20 cellular contexts compared by ENCODE assay signal in the genomic region with DNA sequence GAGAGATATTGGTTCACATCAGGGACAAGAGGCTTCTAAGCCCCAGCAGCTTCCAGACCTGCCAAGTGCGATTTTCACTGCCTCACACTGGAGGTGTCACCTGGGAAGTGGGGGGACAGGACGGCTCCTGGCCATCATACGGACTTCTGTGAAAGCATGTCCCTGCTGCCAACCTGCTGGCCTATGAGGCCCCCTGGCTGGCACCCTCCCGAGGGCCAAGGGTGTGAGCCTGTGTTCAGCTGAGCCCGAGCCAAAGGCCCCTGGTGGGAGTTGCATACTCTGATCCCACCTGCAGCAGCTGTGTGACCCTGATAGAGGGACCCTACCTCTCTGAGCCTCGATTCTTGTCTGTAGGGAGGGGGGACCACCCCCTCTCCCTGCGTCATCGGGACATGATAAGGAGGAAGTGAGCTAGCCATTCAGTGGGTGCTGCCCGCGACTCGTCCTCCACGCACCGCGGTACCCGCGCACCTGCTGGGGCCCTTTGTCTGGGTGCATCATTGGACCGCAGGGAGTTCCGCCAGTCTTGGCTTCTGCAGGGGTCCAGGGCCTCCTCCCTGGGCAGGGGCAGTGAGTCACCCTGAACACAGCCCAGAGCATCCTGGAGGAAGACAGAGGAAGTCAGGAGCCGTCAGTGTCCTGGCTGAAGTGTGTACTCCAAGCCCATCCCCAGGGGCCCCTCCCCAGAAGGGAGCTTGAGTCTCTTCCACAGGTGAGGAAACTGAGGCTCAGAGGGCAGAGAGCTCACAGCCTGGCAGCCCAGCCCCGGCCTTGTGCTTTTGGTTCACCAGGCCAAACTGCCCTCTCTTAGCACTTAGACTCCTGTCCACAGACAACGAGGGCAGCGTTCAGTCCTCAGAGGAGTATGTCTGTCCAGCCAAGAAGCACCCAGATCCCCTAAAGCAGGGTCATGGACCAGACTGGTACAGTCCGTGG. TPM values are rescaled to one million over a fixed set of nuclear protein-coding genes. Genes with fewer than 3 reads are reported as not detected.
"Had no signal": no experiment of that assay in that cellular context is flagged by ENCODE, and none has a peak within 500 bp of the region (broad histone marks: within the 10 kb centered on the region; RNA-seq: fewer than 3 reads in every experiment).

No MANE protein-coding gene starts in this region.

- H3K36me3 ChIP-seq: brain microvascular endothelial cell, colonic mucosa, gastroesophageal sphincter, heart right ventricle, transverse colon had no signal

- DNase-seq: activated CD4-positive, alpha-beta memory T cell treated with anti-CD3 and anti-CD28 coated beads, Interleukin-2, amount 10 ng/mL, durations not matched to agents 7 days and 5 days; activated CD4-positive, alpha-beta T cell treated with anti-CD3 and anti-CD28 coated beads for 48 hours; activated CD4-positive, CD25-positive, alpha-beta regulatory T cell; activated CD8-positive, alpha-beta memory T cell treated with anti-CD3 and anti-CD28 coated beads, Interleukin-2, amount 10 ng/mL, durations not matched to agents 7 days and 5 days; activated naive CD4-positive, alpha-beta T cell treated with anti-CD3 and anti-CD28 coated beads for 36 hours; activated T-cell treated with anti-CD3 and anti-CD28 coated beads, Interleukin-2, amount 50 U/mL, for 24 hours; anterior cingulate cortex; brain microvascular endothelial cell; colonic mucosa; effector CD4-positive, alpha-beta T cell; heart right ventricle; mesenchymal stem cell; naive thymus-derived CD8-positive, alpha-beta T cell; stimulated activated naive CD8-positive, alpha-beta T cell treated with anti-CD3 and anti-CD28 coated beads, Interleukin-15, Interleukin-2, amounts not matched to agents 100 U/mL and 50 U/mL, for 24 hours; substantia nigra; T-helper 1 cell; T-helper 9 cell; transverse colon had no signal

- ATAC-seq: activated CD8-positive, alpha-beta memory T cell treated with anti-CD3 and anti-CD28 coated beads, Interleukin-2, amount 10 ng/mL, durations not matched to agents 7 days and 5 days; esophagus mucosa; gastroesophageal sphincter; heart right ventricle; naive thymus-derived CD8-positive, alpha-beta T cell; stimulated activated naive CD8-positive, alpha-beta T cell treated with anti-CD3 and anti-CD28 coated beads, Interleukin-15, Interleukin-2, amounts not matched to agents 100 U/mL and 50 U/mL, for 24 hours had no signal

- H3K27me3 ChIP-seq: brain microvascular endothelial cell, colonic mucosa had no signal

- H3K9me3 ChIP-seq: colonic mucosa, gastroesophageal sphincter, heart right ventricle, transverse colon had no signal

- H3K4me1 ChIP-seq: colonic mucosa, gastroesophageal sphincter, heart right ventricle, transverse colon had no signal

- H3K27ac ChIP-seq: brain microvascular endothelial cell, colonic mucosa, gastroesophageal sphincter, heart right ventricle, transverse colon had no signal

- H3K4me3 ChIP-seq: colonic mucosa, gastroesophageal sphincter, heart right ventricle, transverse colon had no signal

RNA-seq across cellular contexts. Expression of a gene that starts 24.1 kb away (rescaled TPM):
- total RNA-seq: activated naive CD4-positive, alpha-beta T cell treated with anti-CD3 and anti-CD28 coated beads for 36 hours; naive thymus-derived CD8-positive, alpha-beta T cell had no signal
